20 cellular contexts compared by ENCODE assay signal in the genomic region with DNA sequence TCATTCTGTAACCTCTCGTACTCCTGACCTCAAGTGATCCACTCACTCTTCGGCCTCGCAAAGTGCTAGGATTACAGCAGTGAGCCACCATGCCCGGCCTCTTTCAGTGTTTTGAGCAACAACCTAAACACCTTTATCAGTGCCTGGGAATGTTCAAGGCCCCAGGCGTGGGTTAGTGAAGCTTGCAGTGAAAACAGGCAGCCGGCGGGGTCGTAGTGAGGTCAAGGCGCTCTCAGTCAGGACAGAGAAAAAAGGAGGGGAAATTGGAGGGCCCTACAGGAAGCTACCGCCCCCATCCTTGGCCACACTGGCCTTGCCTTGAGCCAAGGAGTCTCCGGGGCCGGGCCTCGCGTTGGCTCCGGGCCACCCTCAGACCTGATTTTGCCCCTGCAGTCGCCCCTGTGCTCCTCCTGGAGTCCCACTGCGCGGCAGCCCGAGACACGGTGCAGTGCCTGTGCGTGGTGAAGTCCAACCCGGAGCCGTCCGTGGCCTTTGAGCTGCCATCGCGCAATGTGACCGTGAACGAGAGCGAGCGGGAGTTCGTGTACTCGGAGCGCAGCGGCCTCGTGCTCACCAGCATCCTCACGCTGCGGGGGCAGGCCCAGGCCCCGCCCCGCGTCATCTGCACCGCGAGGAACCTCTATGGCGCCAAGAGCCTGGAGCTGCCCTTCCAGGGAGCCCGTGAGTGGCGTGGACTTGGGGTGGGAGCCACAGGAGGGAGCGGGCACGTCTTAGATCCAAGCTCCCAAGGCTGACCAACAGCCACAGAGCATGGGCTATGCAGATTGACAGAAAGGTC. TPM values are rescaled to one million over a fixed set of nuclear protein-coding genes. Genes with fewer than 3 reads are reported as not detected.
DNase-seq lines count a peak whose midpoint lies in the region; ATAC-seq and TF ChIP-seq lines count a peak whose summit lies in the region.
"Had no signal": no experiment of that assay in that cellular context is flagged by ENCODE, and none has a peak within 500 bp of the region (broad histone marks: within the 10 kb centered on the region; RNA-seq: fewer than 3 reads in every experiment).

No MANE protein-coding gene starts in this region.

- peak overlapping the region; percentile 53 for H3K9ac ChIP-seq in BLaER1

- ATAC-seq in WTC11 (no peak), omental fat pad (ENCODE audit: low FRiP score) (peak; percentile 78), esophagus mucosa (no peak)
- ATAC-seq in activated T-cell treated with anti-CD3 and anti-CD28 coated beads, Interleukin-2, amount 50 U/mL, for 72 hours (replicated peaks in 1 of 2), result no peak

- H3K36me3 ChIP-seq in BLaER1 (no peaks in the 10 kb centered on the region), hepatocyte (replicated peaks; ENCODE audit: insufficient read depth, low read depth) (no peaks in the 10 kb centered on the region)
- H3K36me3 ChIP-seq: colonic mucosa, esophagus squamous epithelium had no signal

- H4K20me1 ChIP-seq in BLaER1, result no peaks in the 10 kb centered on the region
- H4K20me1 ChIP-seq in hepatocyte (ENCODE audit: insufficient read depth, poor library complexity, severe bottlenecking), result no peaks in the 10 kb centered on the region

- H3K9me2 ChIP-seq in hepatocyte (replicated peaks; ENCODE audit: insufficient read depth), result no peaks in the 10 kb centered on the region

- H3K9me3 ChIP-seq in BLaER1 (no peaks in the 10 kb centered on the region), hepatocyte (ENCODE audit: low read depth) (no peaks in the 10 kb centered on the region)
- H3K9me3 ChIP-seq: colonic mucosa, esophagus squamous epithelium had no signal

- H3K9me3 Mint-ChIP-seq in WTC11, result no peaks in the 10 kb centered on the region
- H3K9me3 Mint-ChIP-seq in activated T-cell treated with anti-CD3 and anti-CD28 coated beads, Interleukin-2, amount 50 U/mL, for 72 hours, result no peaks in the 10 kb centered on the region
- H3K9me3 Mint-ChIP-seq: activated naive CD8-positive, alpha-beta T cell treated with anti-CD3 and anti-CD28 coated beads, Interleukin-2, amount 10 ng/mL, durations not matched to agents 7 days and 5 days had no signal

- TF ChIP-seq CTCF in WTC11 (IDR thresholded peaks at IDR 0.05) (no peak), hepatocyte (IDR thresholded peaks at IDR 0.05; ENCODE audit: poor library complexity) (no peak), omental fat pad (IDR thresholded peaks at IDR 0.05) (no peak)

- H3K27me3 ChIP-seq in BLaER1 (no peaks in the 10 kb centered on the region), hepatocyte (no peaks in the 10 kb centered on the region)
- H3K27me3 ChIP-seq: colonic mucosa had no signal

- H3K36me3 Mint-ChIP-seq in WTC11, result no peaks in the 10 kb centered on the region
- H3K36me3 Mint-ChIP-seq in activated T-cell treated with anti-CD3 and anti-CD28 coated beads, Interleukin-2, amount 50 U/mL, for 72 hours (ENCODE audit: insufficient read depth in 2 of 2), result no peaks in the 10 kb centered on the region
- H3K36me3 Mint-ChIP-seq: activated naive CD8-positive, alpha-beta T cell treated with anti-CD3 and anti-CD28 coated beads, Interleukin-2, amount 10 ng/mL, durations not matched to agents 7 days and 5 days had no signal

- no peak overlapping the region for H3K27ac Mint-ChIP-seq in WTC11
- H3K27ac Mint-ChIP-seq in activated T-cell treated with anti-CD3 and anti-CD28 coated beads, Interleukin-2, amount 50 U/mL, for 72 hours, result no peak overlapping the region
- H3K27ac Mint-ChIP-seq: activated naive CD8-positive, alpha-beta T cell treated with anti-CD3 and anti-CD28 coated beads, Interleukin-2, amount 10 ng/mL, durations not matched to agents 7 days and 5 days had no signal

- POLR2A ChIA-PET in WTC11 (lab: Charles Lee), result no interaction called here
- POLR2A ChIA-PET in HEK293T (lab: Yijun Ruan, JAX), result no interaction called here

- no peaks in the 10 kb centered on the region for H3K4me1 Mint-ChIP-seq in WTC11
- H3K4me1 Mint-ChIP-seq in activated T-cell treated with anti-CD3 and anti-CD28 coated beads, Interleukin-2, amount 50 U/mL, for 72 hours (ENCODE audit: low read depth), result peaks cover 7% of the 10 kb centered on the region
- H3K4me1 Mint-ChIP-seq: activated naive CD8-positive, alpha-beta T cell treated with anti-CD3 and anti-CD28 coated beads, Interleukin-2, amount 10 ng/mL, durations not matched to agents 7 days and 5 days had no signal

- H3K27me3 Mint-ChIP-seq in WTC11 (ENCODE audit: low read depth), result no peaks in the 10 kb centered on the region
- H3K27me3 Mint-ChIP-seq in activated T-cell treated with anti-CD3 and anti-CD28 coated beads, Interleukin-2, amount 50 U/mL, for 72 hours (ENCODE audit: low read depth), result no peaks in the 10 kb centered on the region

- 54% methylated on average over 29 of the region's 47 CpGs for WGBS in hepatocyte (ENCODE audit: low lambda C conversion rate, missing lambda C conversion rate)

- H3K27ac ChIP-seq in BLaER1, result peak overlapping the region; percentile 92
- H3K27ac ChIP-seq in hepatocyte, result peak overlapping the region; percentile 69
- H3K27ac ChIP-seq: colonic mucosa, esophagus squamous epithelium had no signal

- DNase-seq in WTC11 (ENCODE audit: low spot score) (no peak), hepatocyte (ENCODE audit: low spot score) (peak; percentile 74), omental fat pad (ENCODE audit: low spot score) (no peak), HEK293T (ENCODE audit: extremely low spot score) (no peak), dedifferentiated amniotic fluid mesenchymal stem cell (ENCODE audit: extremely low spot score) (no peak)
- DNase-seq in activated T-cell treated with anti-CD3 and anti-CD28 coated beads, Interleukin-2, amount 50 U/mL, for 72 hours, result no peak
- DNase-seq: activated CD4-positive, alpha-beta T cell treated with anti-CD3 and anti-CD28 coated beads for 48 hours; activated naive CD8-positive, alpha-beta T cell treated with anti-CD3 and anti-CD28 coated beads, Interleukin-2, amount 10 ng/mL, durations not matched to agents 7 days and 5 days; Calu3; colonic mucosa; esophagus squamous epithelium; NCI-H2171 treated with DMSO at 0.1 percent for 48 hours; NK-92 treated with Interleukin-12 subunit alpha and Interleukin-12 subunit beta, amount 100 ng/mL, for 24 hours; SHP77; stimulated activated CD4-positive, alpha-beta T cell treated with anti-CD3 and anti-CD28 coated beads, Interleukin-1b, Interleukin-23, amount 100 ng/mL, for 48 hours; stimulated activated CD8-positive, alpha-beta memory T cell treated with anti-CD3 and anti-CD28 coated beads, Interleukin-4, amount 100 ng/mL, for 48 hours had no signal

- CTCF ChIA-PET in WTC11 (lab: Charles Lee), result interaction anchor here (0.6 to 1.4 kb wide), 3 partner anchors 43 to 246 kb away, joined by 3 to 5 read pairs (median 4); no protein-coding TSS in a partner anchor
- CTCF ChIA-PET in HEK293T (lab: Yijun Ruan, JAX), result no interaction called here

- no peak overlapping the region for H2AFZ ChIP-seq in hepatocyte

- H3K4me2 ChIP-seq in BLaER1, result peak overlapping the region; percentile 95
- peak overlapping the region; percentile 59 for H3K4me2 ChIP-seq in hepatocyte

- H3K4me3 ChIP-seq in BLaER1, result 0 out of 2 replicates have a peak overlapping the region, but pooled peaks have one; percentile 14
- H3K4me3 ChIP-seq in hepatocyte, result no peak overlapping the region
- H3K4me3 ChIP-seq: colonic mucosa, esophagus squamous epithelium had no signal

- H3K4me1 ChIP-seq in BLaER1 (peaks cover 99% of the 10 kb centered on the region), hepatocyte (ENCODE audit: insufficient read depth) (peaks cover 27% of the 10 kb centered on the region)
- H3K4me1 ChIP-seq: colonic mucosa, esophagus squamous epithelium had no signal

- no peaks in the 10 kb centered on the region for H3K79me2 ChIP-seq in hepatocyte

- no peak overlapping the region for H3K4me3 Mint-ChIP-seq in WTC11
- no peak overlapping the region for H3K4me3 Mint-ChIP-seq in activated T-cell treated with anti-CD3 and anti-CD28 coated beads, Interleukin-2, amount 50 U/mL, for 72 hours
- H3K4me3 Mint-ChIP-seq: activated naive CD8-positive, alpha-beta T cell treated with anti-CD3 and anti-CD28 coated beads, Interleukin-2, amount 10 ng/mL, durations not matched to agents 7 days and 5 days had no signal

TF ChIP-seq in HEK293T, 16 proteins besides CTCF, POLR2A, EP300 and RAD21:
- no peak for TF ChIP-seq ZNF384 (IDR thresholded peaks at IDR 0.05)
- no peak for TF ChIP-seq LEF1 (IDR thresholded peaks at IDR 0.05; ENCODE audit: borderline replicate concordance)
- TF ChIP-seq TARDBP (IDR thresholded peaks at IDR 0.05), result no peak
- TF ChIP-seq FOXA1 (IDR thresholded peaks at IDR 0.05), result no peak
- TF ChIP-seq SUZ12 (IDR thresholded peaks at IDR 0.05), result no peak
- no peak for TF ChIP-seq FOXM1 (IDR thresholded peaks at IDR 0.05; ENCODE audit: borderline replicate concordance)
TF ChIP-seq in HEK293T: peak in this region for 0.

RNA-seq across cellular contexts. Expression of a gene that starts 17.7 kb away (rescaled TPM):
- total RNA-seq in WTC11 (2021) (0.23 to 0.53 TPM (median 0.46 TPM) in 3 replicates), hepatocyte (2.8 TPM in 1 of 2 replicates, not detected in the other), omental fat pad (not detected), esophagus mucosa (not detected)
- 0.47 and 0.81 TPM in 2 replicates for polyA plus RNA-seq in hepatocyte
- total RNA-seq in activated T-cell treated with anti-CD3 and anti-CD28 coated beads, Interleukin-2, amount 50 U/mL, for 72 hours, result under 1 TPM; 0.29 to 0.83 TPM
- total RNA-seq: Calu3, colonic mucosa, pulmonary artery endothelial cell, ureter had no signal

RNA-seq across cellular contexts. Expression of a gene that starts 19.3 kb away (rescaled TPM):
- total RNA-seq in WTC11 (2021) (0.28 to 1.1 TPM (median 0.55 TPM) in 3 replicates), hepatocyte (1.6 and 3.5 TPM in 2 replicates), omental fat pad (1 to 10 TPM; 1.3 to 5.8 (median 2.7) TPM), esophagus mucosa (2.5 TPM)
- polyA plus RNA-seq in hepatocyte, result 1.9 TPM in 1 of 2 replicates, not detected in the other
- total RNA-seq in activated T-cell treated with anti-CD3 and anti-CD28 coated beads, Interleukin-2, amount 50 U/mL, for 72 hours, result 10 to 100 TPM; 39.1 to 44.5 TPM
- total RNA-seq: pulmonary artery endothelial cell had no signal

RNA-seq across cellular contexts. Expression of a gene that starts 27.4 kb away (rescaled TPM):
- total RNA-seq in WTC11 (2021), result 0.11 to 0.22 TPM (median 0.14 TPM) in 3 replicates
- 5.1 and 7.0 TPM in 2 replicates for total RNA-seq in hepatocyte
- polyA plus RNA-seq in hepatocyte, result 49.3 and 55.8 TPM in 2 replicates
- total RNA-seq in omental fat pad, result 1 to 10 TPM in 1 of 4 donors, not detected in 3; 1.3 TPM
- not detected for total RNA-seq in esophagus mucosa
- 1 to 10 TPM; 1.2 to 2.4 TPM for total RNA-seq in activated T-cell treated with anti-CD3 and anti-CD28 coated beads, Interleukin-2, amount 50 U/mL, for 72 hours
- total RNA-seq: colonic mucosa, esophagus squamous epithelium had no signal

RNA-seq across cellular contexts. Expression of a gene that starts 38.0 kb away (rescaled TPM):
- total RNA-seq in WTC11 (2021), result 0.07 TPM in 1 of 3 replicates, not detected in the others
- not detected in 2 replicates for total RNA-seq in hepatocyte
- polyA plus RNA-seq in hepatocyte, result not detected in 2 replicates
- not detected for total RNA-seq in omental fat pad
- total RNA-seq in esophagus mucosa, result not detected
- 1 to 10 TPM in 1 of 2 donors, under 1 TPM in 1; 0.67 to 1.4 TPM for total RNA-seq in activated T-cell treated with anti-CD3 and anti-CD28 coated beads, Interleukin-2, amount 50 U/mL, for 72 hours
- total RNA-seq: activated naive CD8-positive, alpha-beta T cell treated with anti-CD3 and anti-CD28 coated beads, Interleukin-2, amount 10 ng/mL, durations not matched to agents 7 days and 5 days; Calu3; colonic mucosa; esophagus squamous epithelium; pulmonary artery endothelial cell; ureter had no signal

RNA-seq across cellular contexts. Expression of a gene that starts 40.9 kb away (rescaled TPM):
- 109 to 127 TPM (median 120 TPM) in 3 replicates for total RNA-seq in WTC11 (2021)
- 55.6 and 61.4 TPM in 2 replicates for total RNA-seq in hepatocyte
- polyA plus RNA-seq in hepatocyte, result 30.2 and 35.0 TPM in 2 replicates
- total RNA-seq in omental fat pad, result 100 to 1,000 TPM in 2 of 4 donors, 10 to 100 TPM in 2; 67.0 to 106 (median 92.0) TPM
- total RNA-seq in esophagus mucosa, result 72.3 TPM
- total RNA-seq in activated T-cell treated with anti-CD3 and anti-CD28 coated beads, Interleukin-2, amount 50 U/mL, for 72 hours, result 100 to 1,000 TPM; 202 to 212 TPM
